ENCODE assay signal across 15 cellular contexts in genomic region chrX:40411350-40412111, GRCh38.
DNase-seq lines count a peak whose midpoint lies in the region; ATAC-seq, FAIRE-seq and TF ChIP-seq lines count a peak whose summit lies in the region.
"Had no signal": no experiment of that assay in that cellular context is flagged by ENCODE, and none has a peak within 500 bp of the region (broad histone marks: within the 10 kb centered on the region; RNA-seq: fewer than 3 reads in every experiment).

No MANE protein-coding gene starts in this region.

- no peak overlapping the region for H3K4me2 ChIP-seq in GM12878 (ENCODE audit: control insufficient read depth, insufficient read depth)
- H3K4me2 ChIP-seq in smooth muscle cell, result no peak overlapping the region

- H3K36me3 ChIP-seq in GM12878 (ENCODE audit: control insufficient read depth in 2 of 2, insufficient read depth in 2 of 2, low read length in 1 of 2), result no peaks in the 10 kb centered on the region
- no peaks in the 10 kb centered on the region for H3K36me3 ChIP-seq in smooth muscle cell (ENCODE audit: low read depth)
- H3K36me3 ChIP-seq: heart left ventricle had no signal

- H3K27me3 ChIP-seq in GM12878 (replicated peaks in 1 of 2; ENCODE audit: control insufficient read depth in 2 of 2, insufficient read depth in 2 of 2, low read length in 1 of 2), result no peaks in the 10 kb centered on the region
- no peaks in the 10 kb centered on the region for H3K27me3 ChIP-seq in smooth muscle cell (ENCODE audit: low read depth)

- H3K27me3 Mint-ChIP-seq in naive thymus-derived CD8-positive, alpha-beta T cell, result peaks cover 0 to 4% (median 0%) of the 10 kb centered on the region in 5 donors

- RAD21 ChIA-PET in GM12878 (lab: Charles Lee; ENCODE audit: unreplicated experiment), result no interaction called here

- H2AFZ ChIP-seq in GM12878 (ENCODE audit: control insufficient read depth, low read depth, low read length) (no peak overlapping the region), smooth muscle cell (ENCODE audit: low read depth) (no peak overlapping the region)

- H3K27ac Mint-ChIP-seq in naive thymus-derived CD8-positive, alpha-beta T cell, result no peak overlapping the region
- H3K27ac Mint-ChIP-seq: naive B cell had no signal

- H3K9me3 ChIP-seq in GM12878 (replicated peaks; ENCODE audit: control insufficient read depth, insufficient read depth, low read length), result peaks cover 1% of the 10 kb centered on the region; the same call in 1 of the 3 replicates
- no peaks in the 10 kb centered on the region for H3K9me3 ChIP-seq in smooth muscle cell (replicated peaks; ENCODE audit: low read depth)

- TF ChIP-seq CTCF in GM12874 (IDR thresholded peaks at IDR 0.05; ENCODE audit: insufficient read depth, low read depth, low read length), result 0 out of 2 replicates have a peak, but pooled peaks have one; percentile 25
- peak in 2 of 3 experiments; percentile 2 to 29; a peak in 1 of 6 replicates for TF ChIP-seq CTCF in GM12878 (IDR thresholded peaks at IDR 0.05 in 2 of 3, conservative IDR thresholded peaks at IDR 0.05 in 1 of 3; ENCODE audit: control insufficient read depth in 2 of 3, extremely low read depth in 1 of 3, insufficient read depth in 1 of 3, low read depth in 3 of 3, low read length in 3 of 3)
- no peak for TF ChIP-seq CTCF in smooth muscle cell (IDR thresholded peaks at IDR 0.05; ENCODE audit: borderline replicate concordance, insufficient read depth, poor library complexity, severe bottlenecking)

- CTCF ChIA-PET in GM12878 (lab: Yijun Ruan, JAX), result interaction anchor here (0.9 kb wide), 1 partner anchor 14 kb away, joined by 6 read pairs; no protein-coding TSS in a partner anchor

- H3K36me3 Mint-ChIP-seq in naive thymus-derived CD8-positive, alpha-beta T cell, result peaks cover 0 to 17% (median 4%) of the 10 kb centered on the region in 3 donors
- H3K36me3 Mint-ChIP-seq: naive B cell had no signal

- intact Hi-C loops in GM12878 (cut with micrococcal nuclease; ENCODE audit: unreplicated experiment), result no loop called here

- H3K4me1 Mint-ChIP-seq in naive thymus-derived CD8-positive, alpha-beta T cell, result peaks cover 0 to 2% (median 0%) of the 10 kb centered on the region in 4 donors

- H3K9me3 Mint-ChIP-seq in naive thymus-derived CD8-positive, alpha-beta T cell, result peaks cover 0 to 31% (median 4%) of the 10 kb centered on the region in 9 donors

- H3K27ac ChIP-seq in GM12878 (ENCODE audit: control insufficient read depth, insufficient read depth), result no peak overlapping the region
- no peak overlapping the region for H3K27ac ChIP-seq in smooth muscle cell (ENCODE audit: low read depth)
- H3K27ac ChIP-seq: heart left ventricle had no signal

- no peaks in the 10 kb centered on the region for H3F3A ChIP-seq in smooth muscle cell (ENCODE audit: low read depth)

- H3K4me3 Mint-ChIP-seq in naive thymus-derived CD8-positive, alpha-beta T cell, result no peak overlapping the region
- H3K4me3 Mint-ChIP-seq: naive B cell had no signal

- peak; percentile 35 to 36 for DNase-seq in AML-193 (lab: John Stamatoyannopoulos, UW)
- DNase-seq in NCI-H146 treated with DMSO at 0.1 percent for 48 hours (lab: John Stamatoyannopoulos, UW; ENCODE audit: unreplicated experiment), result peak; percentile 12
- DNase-seq in GM12878 (ENCODE audit: low read depth, low spot score), result no peak
- no peak for DNase-seq in GDM1 (lab: John Stamatoyannopoulos, UW)
- DNase-seq in kidney tubule cell (ENCODE audit: low spot score), result no peak
- no peak for DNase-seq in smooth muscle cell (lab: John Stamatoyannopoulos, UW; ENCODE audit: unreplicated experiment)
- DNase-seq in naive thymus-derived CD8-positive, alpha-beta T cell, result no peak
- DNase-seq: activated naive CD4-positive, alpha-beta T cell treated with anti-CD3 and anti-CD28 coated beads, Interleukin-2, amount 50 U/mL, for 16 hours; C1 segment of cervical spinal cord; central memory CD4-positive, alpha-beta T cell; heart left ventricle; KG1; naive B cell; right cardiac atrium had no signal

- H3K9ac ChIP-seq in GM12878 (ENCODE audit: control insufficient read depth, insufficient read depth, low read length) (no peak overlapping the region), smooth muscle cell (ENCODE audit: low read depth) (no peak overlapping the region)

- peak; percentile 55 for ATAC-seq in GM12878
- no peak for ATAC-seq in naive thymus-derived CD8-positive, alpha-beta T cell
- ATAC-seq: heart left ventricle, right cardiac atrium had no signal

- no peaks in the 10 kb centered on the region for H4K20me1 ChIP-seq in GM12878 (ENCODE audit: control insufficient read depth, insufficient read depth)
- H4K20me1 ChIP-seq in smooth muscle cell (ENCODE audit: low read depth), result no peaks in the 10 kb centered on the region

- POLR2A ChIA-PET in GM12878 (lab: Charles Lee), result no interaction called here
- POLR2A ChIA-PET in naive thymus-derived CD8-positive, alpha-beta T cell (lab: Charles Lee), result no interaction called here

- TF ChIP-seq POLR2A in GM12878 (IDR thresholded peaks at IDR 0.05; ENCODE audit: low read depth, low read length), result no peak

- WGBS in GM12878 (ENCODE audit: insufficient coverage, insufficient replicate concordance, low lambda C conversion rate, missing lambda C conversion rate), result 39% methylated on average over 8 of the region's 8 CpGs
- 69% methylated on average over 8 of the region's 8 CpGs for WGBS in smooth muscle cell (ENCODE audit: low lambda C conversion rate)

- no peak for TF ChIP-seq EP300 in GM12878 (IDR thresholded peaks at IDR 0.05; ENCODE audit: borderline replicate concordance in 1 of 2, control insufficient read depth in 1 of 2, low read depth in 2 of 2, low read length in 2 of 2)

- TF ChIP-seq RAD21 in GM12878 (IDR thresholded peaks at IDR 0.05; ENCODE audit: insufficient read depth, low read depth, low read length), result no peak

- H3K79me2 ChIP-seq in GM12878 (ENCODE audit: control insufficient read depth, insufficient read depth, low read length) (no peaks in the 10 kb centered on the region), smooth muscle cell (ENCODE audit: low read depth) (no peaks in the 10 kb centered on the region)

- no peaks in the 10 kb centered on the region for H3K4me1 ChIP-seq in GM12878 (ENCODE audit: control insufficient read depth, insufficient read depth, low read length)
- H3K4me1 ChIP-seq in smooth muscle cell (ENCODE audit: low read depth), result no peaks in the 10 kb centered on the region
- H3K4me1 ChIP-seq: heart left ventricle had no signal

- SMC1A ChIA-PET in GM12878 (lab: Charles Lee; ENCODE audit: uncharacterized antibody, unreplicated experiment), result interaction anchor here (1.2 to 1.9 kb wide), 2 partner anchors 10 to 14 kb away, joined by 3 to 7 read pairs; no protein-coding TSS in a partner anchor

- in situ Hi-C loops in GM12878 (cut with MboI), result no loop called here

- no peak for FAIRE-seq in GM12878 (lab: Jason Lieb, UNC)

- H3K4me3 ChIP-seq in GM12878, result no peak overlapping the region
- H3K4me3 ChIP-seq in smooth muscle cell, result no peak overlapping the region
- H3K4me3 ChIP-seq: heart left ventricle had no signal

- BruUV-seq in GM12878 (replicated peaks; lab: Mats Ljungman, UMichigan), result no TSS peak

TF ChIP-seq in GM12878, 131 proteins besides CTCF, POLR2A, EP300 and RAD21 (continues in another document):
- TF ChIP-seq, protein P1, sequence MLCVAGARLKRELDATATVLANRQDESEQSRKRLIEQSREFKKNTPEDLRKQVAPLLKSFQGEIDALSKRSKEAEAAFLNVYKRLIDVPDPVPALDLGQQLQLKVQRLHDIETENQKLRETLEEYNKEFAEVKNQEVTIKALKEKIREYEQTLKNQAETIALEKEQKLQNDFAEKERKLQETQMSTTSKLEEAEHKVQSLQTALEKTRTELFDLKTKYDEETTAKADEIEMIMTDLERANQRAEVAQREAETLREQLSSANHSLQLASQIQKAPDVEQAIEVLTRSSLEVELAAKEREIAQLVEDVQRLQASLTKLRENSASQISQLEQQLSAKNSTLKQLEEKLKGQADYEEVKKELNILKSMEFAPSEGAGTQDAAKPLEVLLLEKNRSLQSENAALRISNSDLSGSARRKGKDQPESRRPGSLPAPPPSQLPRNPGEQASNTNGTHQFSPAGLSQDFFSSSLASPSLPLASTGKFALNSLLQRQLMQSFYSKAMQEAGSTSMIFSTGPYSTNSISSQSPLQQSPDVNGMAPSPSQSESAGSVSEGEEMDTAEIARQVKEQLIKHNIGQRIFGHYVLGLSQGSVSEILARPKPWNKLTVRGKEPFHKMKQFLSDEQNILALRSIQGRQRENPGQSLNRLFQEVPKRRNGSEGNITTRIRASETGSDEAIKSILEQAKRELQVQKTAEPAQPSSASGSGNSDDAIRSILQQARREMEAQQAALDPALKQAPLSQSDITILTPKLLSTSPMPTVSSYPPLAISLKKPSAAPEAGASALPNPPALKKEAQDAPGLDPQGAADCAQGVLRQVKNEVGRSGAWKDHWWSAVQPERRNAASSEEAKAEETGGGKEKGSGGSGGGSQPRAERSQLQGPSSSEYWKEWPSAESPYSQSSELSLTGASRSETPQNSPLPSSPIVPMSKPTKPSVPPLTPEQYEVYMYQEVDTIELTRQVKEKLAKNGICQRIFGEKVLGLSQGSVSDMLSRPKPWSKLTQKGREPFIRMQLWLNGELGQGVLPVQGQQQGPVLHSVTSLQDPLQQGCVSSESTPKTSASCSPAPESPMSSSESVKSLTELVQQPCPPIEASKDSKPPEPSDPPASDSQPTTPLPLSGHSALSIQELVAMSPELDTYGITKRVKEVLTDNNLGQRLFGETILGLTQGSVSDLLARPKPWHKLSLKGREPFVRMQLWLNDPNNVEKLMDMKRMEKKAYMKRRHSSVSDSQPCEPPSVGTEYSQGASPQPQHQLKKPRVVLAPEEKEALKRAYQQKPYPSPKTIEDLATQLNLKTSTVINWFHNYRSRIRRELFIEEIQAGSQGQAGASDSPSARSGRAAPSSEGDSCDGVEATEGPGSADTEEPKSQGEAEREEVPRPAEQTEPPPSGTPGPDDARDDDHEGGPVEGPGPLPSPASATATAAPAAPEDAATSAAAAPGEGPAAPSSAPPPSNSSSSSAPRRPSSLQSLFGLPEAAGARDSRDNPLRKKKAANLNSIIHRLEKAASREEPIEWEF (IDR thresholded peaks at IDR 0.05; ENCODE audit: insufficient replicate concordance, low read depth, low read length), result no peak
- TF ChIP-seq SMAD5 (IDR thresholded peaks at IDR 0.05; ENCODE audit: low read depth), result no peak
- TF ChIP-seq FOXK2 (IDR thresholded peaks at IDR 0.05), result no peak

Comparison
In these comparisons a context has a peak if more than half of its experiments do, and no peak if none do; other contexts are left out.
1. DNase-seq: peak in AML-193 (2 of 2) and NCI-H146 treated with DMSO at 0.1 percent for 48 hours (single experiment); none in GM12878 (single experiment), GDM1 (single experiment), kidney tubule cell (single experiment), smooth muscle cell (single experiment) and naive thymus-derived CD8-positive, alpha-beta T cell (0 of 10).